Comparison of ENCODE assay signal across 1 cellular context in the genomic region with DNA sequence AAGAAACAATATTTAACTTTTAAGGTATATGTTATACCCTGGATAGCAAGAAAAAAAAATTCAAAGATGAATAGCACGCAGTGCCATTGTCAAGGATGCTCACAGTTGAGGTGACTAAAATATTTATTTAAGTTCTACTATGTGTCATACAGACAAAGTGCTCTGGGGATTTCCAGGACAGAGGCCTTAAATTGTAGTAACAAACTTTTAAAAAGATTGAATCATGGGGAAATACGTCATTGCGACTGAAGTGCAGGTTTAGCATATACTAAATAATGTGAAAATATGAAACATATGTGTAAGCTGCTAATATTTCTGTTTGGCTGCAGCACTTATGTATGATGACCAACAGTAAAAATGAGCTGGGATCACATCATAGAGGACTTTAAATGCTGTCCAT.
TF ChIP-seq lines count a peak whose summit lies in the region.

No MANE protein-coding gene starts in this region.

TF ChIP-seq in HepG2, 621 proteins besides CTCF, POLR2A, EP300 and RAD21 (continued from another document):
- TF ChIP-seq, protein P1, sequence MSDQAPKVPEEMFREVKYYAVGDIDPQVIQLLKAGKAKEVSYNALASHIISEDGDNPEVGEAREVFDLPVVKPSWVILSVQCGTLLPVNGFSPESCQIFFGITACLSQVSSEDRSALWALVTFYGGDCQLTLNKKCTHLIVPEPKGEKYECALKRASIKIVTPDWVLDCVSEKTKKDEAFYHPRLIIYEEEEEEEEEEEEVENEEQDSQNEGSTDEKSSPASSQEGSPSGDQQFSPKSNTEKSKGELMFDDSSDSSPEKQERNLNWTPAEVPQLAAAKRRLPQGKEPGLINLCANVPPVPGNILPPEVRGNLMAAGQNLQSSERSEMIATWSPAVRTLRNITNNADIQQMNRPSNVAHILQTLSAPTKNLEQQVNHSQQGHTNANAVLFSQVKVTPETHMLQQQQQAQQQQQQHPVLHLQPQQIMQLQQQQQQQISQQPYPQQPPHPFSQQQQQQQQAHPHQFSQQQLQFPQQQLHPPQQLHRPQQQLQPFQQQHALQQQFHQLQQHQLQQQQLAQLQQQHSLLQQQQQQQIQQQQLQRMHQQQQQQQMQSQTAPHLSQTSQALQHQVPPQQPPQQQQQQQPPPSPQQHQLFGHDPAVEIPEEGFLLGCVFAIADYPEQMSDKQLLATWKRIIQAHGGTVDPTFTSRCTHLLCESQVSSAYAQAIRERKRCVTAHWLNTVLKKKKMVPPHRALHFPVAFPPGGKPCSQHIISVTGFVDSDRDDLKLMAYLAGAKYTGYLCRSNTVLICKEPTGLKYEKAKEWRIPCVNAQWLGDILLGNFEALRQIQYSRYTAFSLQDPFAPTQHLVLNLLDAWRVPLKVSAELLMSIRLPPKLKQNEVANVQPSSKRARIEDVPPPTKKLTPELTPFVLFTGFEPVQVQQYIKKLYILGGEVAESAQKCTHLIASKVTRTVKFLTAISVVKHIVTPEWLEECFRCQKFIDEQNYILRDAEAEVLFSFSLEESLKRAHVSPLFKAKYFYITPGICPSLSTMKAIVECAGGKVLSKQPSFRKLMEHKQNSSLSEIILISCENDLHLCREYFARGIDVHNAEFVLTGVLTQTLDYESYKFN (CRISPR knock-in tag; conservative IDR thresholded peaks at IDR 0.05): no peak
